19 cellular contexts compared by ENCODE assay signal in genomic region chr3:60803156-60803555, GRCh38.
DNase-seq lines count a peak whose midpoint lies in the region; ATAC-seq and TF ChIP-seq lines count a peak whose summit lies in the region.
"Had no signal": no experiment of that assay in that cellular context is flagged by ENCODE, and none has a peak within 500 bp of the region (broad histone marks: within the 10 kb centered on the region; RNA-seq: fewer than 3 reads in every experiment).

No MANE protein-coding gene starts in this region.

- in situ Hi-C loops in G401 (cut with HindIII; ENCODE audit: low sequenced_read_pairs) = no loop called here
- in situ Hi-C loops in GM13976 (cut with MboI; ENCODE audit: low sequenced_read_pairs, unreplicated experiment) = no loop called here

- ATAC-seq in GM18519 (IDR thresholded peaks at IDR 0.05; ENCODE audit: low FRiP score, unreplicated experiment) = no peak
- ATAC-seq: HCT116, K562 had no signal

- H3K4me3 ChIP-seq in dorsolateral prefrontal cortex = peak overlapping the region in 54 of 59 donors; percentile 17 to 62 (median 42)
- H3K4me3 ChIP-seq: K562 had no signal

- peak overlapping the region in 9 of 59 donors; percentile 20 to 79 (median 51) for H3K27ac ChIP-seq in dorsolateral prefrontal cortex

- H3K27me3 ChIP-seq in dorsolateral prefrontal cortex = no peaks in the 10 kb centered on the region
- H3K27me3 ChIP-seq: BE2C had no signal

- intact Hi-C loops in dorsolateral prefrontal cortex (cut with DNase I) = no loop called here

- DNase-seq in G401 (ENCODE audit: low spot score) = peak; percentile 5
- no peak for DNase-seq in dorsolateral prefrontal cortex
- peak; percentile 15 for DNase-seq in inferior parietal cortex (ENCODE audit: extremely low spot score)
- peak; percentile 16 for DNase-seq in putamen (ENCODE audit: low spot score)
- DNase-seq in middle frontal gyrus (ENCODE audit: extremely low spot score, low spot score) = no peak
- no peak for DNase-seq in GM13976 (ENCODE audit: low spot score)
- DNase-seq in NCI-H2029 treated with DMSO at 0.1 percent for 48 hours (lab: John Stamatoyannopoulos, UW) = no peak
- DNase-seq: BE2C; Caco-2; CD4-positive, CD25-positive, alpha-beta regulatory T cell; CD8-positive, alpha-beta memory T cell; GDM1; GOT3; H7; HFFc6; IMR-90 had no signal

- TF ChIP-seq CTCF in dorsolateral prefrontal cortex (IDR thresholded peaks at IDR 0.05 in 54 of 56, conservative IDR thresholded peaks at IDR 0.05 in 2 of 56; ENCODE audit: low read depth in 1 of 56, partially characterized antibody in 56 of 56) (no peak), GM13976 (IDR thresholded peaks at IDR 0.05; ENCODE audit: borderline replicate concordance, control extremely low read depth, extremely low read depth, insufficient read depth, missing control alignments) (no peak)

Comparison
In these comparisons a context has a peak if more than half of its experiments do, and no peak if none do; other contexts are left out.
1. DNase-seq: peak in G401 (single experiment), inferior parietal cortex (single experiment) and putamen (single experiment); none in dorsolateral prefrontal cortex (0 of 10), middle frontal gyrus (single experiment), GM13976 (single experiment) and NCI-H2029 treated with DMSO at 0.1 percent for 48 hours (single experiment).